9 cellular contexts compared by ENCODE assay signal in the genomic region with DNA sequence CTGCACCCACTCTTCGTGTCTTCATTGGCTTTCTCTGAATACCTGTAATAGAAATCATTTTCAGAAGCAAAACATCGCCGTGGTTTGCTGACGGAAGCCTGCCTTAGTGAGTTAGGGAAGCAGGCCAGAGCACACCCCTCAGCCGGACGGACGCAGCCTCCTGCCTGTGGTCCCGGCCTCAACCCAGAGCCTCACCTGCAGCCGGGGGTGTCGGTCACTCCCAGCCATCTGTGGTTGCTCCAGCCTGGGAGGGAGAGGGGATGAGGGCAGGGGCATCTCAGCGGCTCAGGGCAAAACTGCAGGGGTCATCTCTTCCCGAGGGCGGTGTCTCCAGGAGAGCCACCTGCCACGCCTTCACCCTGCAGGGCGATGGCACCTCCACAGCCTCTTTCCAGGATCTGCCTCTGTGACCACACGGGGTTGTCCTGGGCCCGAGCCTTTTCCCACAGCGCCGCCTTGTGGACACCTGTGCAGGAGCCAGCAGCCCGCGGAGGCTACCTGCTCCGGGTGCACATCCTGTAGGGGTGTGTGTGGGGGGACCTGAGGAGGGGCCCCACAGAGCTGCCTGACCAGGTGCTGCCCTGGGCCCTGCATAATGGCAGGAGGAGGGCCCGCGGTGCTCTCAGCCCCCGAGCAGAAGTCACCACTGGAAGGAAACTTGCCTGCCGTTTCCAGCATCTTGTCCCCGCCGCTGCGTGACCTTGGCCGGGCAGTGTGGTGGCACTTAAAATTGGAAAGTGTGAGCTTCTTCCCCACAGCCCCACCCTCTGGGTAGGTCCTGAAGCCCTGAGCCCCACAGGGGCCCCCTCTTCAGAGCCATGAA. TPM values are rescaled to one million over a fixed set of nuclear protein-coding genes. Genes with fewer than 3 reads are reported as not detected.
DNase-seq lines count a peak whose midpoint lies in the region; ATAC-seq, FAIRE-seq and TF ChIP-seq lines count a peak whose summit lies in the region.
"Had no signal": no experiment of that assay in that cellular context is flagged by ENCODE, and none has a peak within 500 bp of the region (broad histone marks: within the 10 kb centered on the region; RNA-seq: fewer than 3 reads in every experiment).

No MANE protein-coding gene starts in this region.

- peak; percentile 96 for TF ChIP-seq CTCF in HepG2 (CRISPR knock-in tag; IDR thresholded peaks at IDR 0.05)

- H2AFZ ChIP-seq in HepG2 (ENCODE audit: low read length), result no peak overlapping the region

- intact Hi-C loops in HepG2 (cut with micrococcal nuclease; ENCODE audit: unreplicated experiment), result loop anchor here (1.0 to 2.0 kb wide), 2 partner anchors 69 to 143 kb away; no protein-coding TSS in a partner anchor

- no peaks in the 10 kb centered on the region for H3K9me3 ChIP-seq in HepG2 (ENCODE audit: low read length)
- H3K9me3 ChIP-seq: BLaER1 treated with 17β-estradiol and CSF1 and Interleukin-3, amounts not matched to agents 10 nM and 100 nM had no signal

- WGBS in HepG2 (ENCODE audit: low lambda C conversion rate), result 96% methylated on average over 7 of the region's 30 CpGs

- H3K27me3 ChIP-seq in HepG2 (ENCODE audit: control insufficient read depth in 1 of 2, insufficient read depth in 2 of 2, low read length in 2 of 2), result no peaks in the 10 kb centered on the region
- H3K27me3 ChIP-seq: BLaER1 treated with 17β-estradiol and CSF1 and Interleukin-3, amounts not matched to agents 10 nM and 100 nM had no signal

- H3K4me1 ChIP-seq in HepG2 (ENCODE audit: insufficient read depth, low read length), result peaks cover 9% of the 10 kb centered on the region; the same call in 1 of the 2 replicates

- no peak overlapping the region for H3K9ac ChIP-seq in HepG2 (ENCODE audit: insufficient read depth, low read depth, low read length)

- TF ChIP-seq RAD21 in HepG2 (CRISPR knock-in tag; IDR thresholded peaks at IDR 0.05), result peak; percentile 91

- H4K20me1 ChIP-seq in HepG2 (ENCODE audit: insufficient read depth, low read length), result peaks cover 16% of the 10 kb centered on the region; the same call in 1 of the 2 replicates

- BruUV-seq in HepG2 (replicated peaks; lab: Mats Ljungman, UMichigan), result no TSS peak

- no peak overlapping the region for H3K4me3 ChIP-seq in HepG2 (replicated peaks in 1 of 3; ENCODE audit: insufficient read depth in 1 of 3, low read depth in 2 of 3, low read length in 3 of 3)
- H3K4me3 ChIP-seq: BLaER1 treated with 17β-estradiol and CSF1 and Interleukin-3, amounts not matched to agents 10 nM and 100 nM had no signal

- ATAC-seq in HG02678 (IDR thresholded peaks at IDR 0.05; ENCODE audit: unreplicated experiment) (peak; percentile 88), HepG2 (peak; percentile 96)

- H3K4me2 ChIP-seq in HepG2 (ENCODE audit: low read depth, low read length), result no peak overlapping the region
- H3K4me2 ChIP-seq: BLaER1 treated with 17β-estradiol and CSF1 and Interleukin-3, amounts not matched to agents 10 nM and 100 nM had no signal

- TF ChIP-seq EP300 in HepG2 (IDR thresholded peaks at IDR 0.05; ENCODE audit: low read depth in 2 of 2, low read length in 2 of 2), result no peak
- TF ChIP-seq EP300 in HepG2 (CRISPR knock-in tag; IDR thresholded peaks at IDR 0.05; ENCODE audit: borderline replicate concordance), result no peak

- POLR2A ChIA-PET in HepG2 (lab: Yijun Ruan, JAX), result no interaction called here

- no peak for TF ChIP-seq POLR2A in HepG2 (IDR thresholded peaks at IDR 0.05; ENCODE audit: insufficient read depth in 1 of 2, low read depth in 2 of 2, low read length in 2 of 2)

- peaks cover 19 to 70% of the 10 kb centered on the region in 2 experiments; a peak in 4 of 5 replicates for H3K36me3 ChIP-seq in HepG2 (replicated peaks in 1 of 2; ENCODE audit: control insufficient read depth in 1 of 2, insufficient read depth in 2 of 2, low read length in 2 of 2)

- no peak for FAIRE-seq in HepG2 (lab: Jason Lieb, UNC)

- peaks cover 11% of the 10 kb centered on the region for H3K79me2 ChIP-seq in HepG2 (ENCODE audit: insufficient read depth, low read length)

- CTCF ChIA-PET in HepG2 (lab: Yijun Ruan, JAX; ENCODE audit: low intra/inter-chr PET ratio, low total read pairs), result interaction anchor here (3.5 kb wide), 1 partner anchor 143 kb away, joined by 25 read pairs; no protein-coding TSS in a partner anchor

- DNase-seq in NCI-H1436 (lab: John Stamatoyannopoulos, UW) (peak; percentile 53), NCI-H1436 treated with DMSO at 0.1 percent for 48 hours (lab: John Stamatoyannopoulos, UW) (no peak), NCI-H2029 (lab: John Stamatoyannopoulos, UW) (peak; percentile 60), caudate nucleus (lab: John Stamatoyannopoulos, UW) (peak in 53 of 61 donors; percentile 16 to 80 (median 56)), HepG2 (ENCODE audit: low spot score) (peak; percentile 58)
- peak; percentile 76 for DNase-seq in activated CD4-positive, alpha-beta T cell treated with anti-CD3 and anti-CD28 coated beads for 1 hour
- DNase-seq in stimulated activated CD4-positive, alpha-beta T cell treated with anti-CD3 and anti-CD28 coated beads, Interleukin-4, amount 100 ng/mL, for 48 hours (ENCODE audit: low read depth in 2 of 2), result peak; percentile 82 to 88

- H3K27ac ChIP-seq in caudate nucleus (ENCODE audit: low read depth, low read length), result no peak overlapping the region
- no peak overlapping the region for H3K27ac ChIP-seq in HepG2 (ENCODE audit: extremely low read length, insufficient read depth, low read length)
- H3K27ac ChIP-seq: BLaER1 treated with 17β-estradiol and CSF1 and Interleukin-3, amounts not matched to agents 10 nM and 100 nM had no signal

- in situ Hi-C loops in HepG2 (cut with HindIII; ENCODE audit: extremely low pct_ligation_motif_present, low pct_unique_long_range_greater_than_20kb), result loop anchor here (5.0 to 25.0 kb wide), 2 partner anchors 72 to 142 kb away; partner anchors contain the start of gene FOXK1

TF ChIP-seq in HepG2, 621 proteins besides CTCF, POLR2A, EP300 and RAD21 (continues in another document):
- TF ChIP-seq, protein P1, sequence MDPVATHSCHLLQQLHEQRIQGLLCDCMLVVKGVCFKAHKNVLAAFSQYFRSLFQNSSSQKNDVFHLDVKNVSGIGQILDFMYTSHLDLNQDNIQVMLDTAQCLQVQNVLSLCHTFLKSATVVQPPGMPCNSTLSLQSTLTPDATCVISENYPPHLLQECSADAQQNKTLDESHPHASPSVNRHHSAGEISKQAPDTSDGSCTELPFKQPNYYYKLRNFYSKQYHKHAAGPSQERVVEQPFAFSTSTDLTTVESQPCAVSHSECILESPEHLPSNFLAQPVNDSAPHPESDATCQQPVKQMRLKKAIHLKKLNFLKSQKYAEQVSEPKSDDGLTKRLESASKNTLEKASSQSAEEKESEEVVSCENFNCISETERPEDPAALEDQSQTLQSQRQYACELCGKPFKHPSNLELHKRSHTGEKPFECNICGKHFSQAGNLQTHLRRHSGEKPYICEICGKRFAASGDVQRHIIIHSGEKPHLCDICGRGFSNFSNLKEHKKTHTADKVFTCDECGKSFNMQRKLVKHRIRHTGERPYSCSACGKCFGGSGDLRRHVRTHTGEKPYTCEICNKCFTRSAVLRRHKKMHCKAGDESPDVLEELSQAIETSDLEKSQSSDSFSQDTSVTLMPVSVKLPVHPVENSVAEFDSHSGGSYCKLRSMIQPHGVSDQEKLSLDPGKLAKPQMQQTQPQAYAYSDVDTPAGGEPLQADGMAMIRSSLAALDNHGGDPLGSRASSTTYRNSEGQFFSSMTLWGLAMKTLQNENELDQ (CRISPR knock-in tag; IDR thresholded peaks at IDR 0.05; ENCODE audit: borderline replicate concordance), result no peak
- TF ChIP-seq JDP2 (CRISPR knock-in tag; IDR thresholded peaks at IDR 0.05; ENCODE audit: borderline replicate concordance), result no peak
- TF ChIP-seq ZNF747 (CRISPR knock-in tag; IDR thresholded peaks at IDR 0.05; ENCODE audit: borderline replicate concordance), result no peak
- no peak for TF ChIP-seq ZNF792 (CRISPR knock-in tag; IDR thresholded peaks at IDR 0.05)
- peak; percentile 73 for TF ChIP-seq XRCC5 (optimal IDR thresholded peaks at IDR 0.05; ENCODE audit: low read length)
- no peak for TF ChIP-seq ZBTB26 (CRISPR knock-in tag; IDR thresholded peaks at IDR 0.05; ENCODE audit: borderline replicate concordance)
- TF ChIP-seq ZNF564 (CRISPR knock-in tag; IDR thresholded peaks at IDR 0.05), result no peak
- TF ChIP-seq SATB2 (CRISPR knock-in tag; IDR thresholded peaks at IDR 0.05), result no peak

RNA-seq across cellular contexts. Expression of gene AP5Z1, which starts 21.6 kb away (rescaled TPM):
- total RNA-seq in HepG2 (2016; rRNA removed; fragmentation: Illumina TruSeq; extraction: Trizol), result 7.4 and 15.1 TPM in 2 replicates
- total RNA-seq in HepG2 (2016; cell fraction: cytosol; rRNA removed; fragmentation: Illumina TruSeq; extraction: Trizol; ENCODE audit: low read depth), result 3.5 and 6.4 TPM in 2 replicates
- total RNA-seq in HepG2 (2016; cell fraction: insoluble cytoplasmic fraction; rRNA removed; fragmentation: Illumina TruSeq; extraction: Trizol), result 7.5 and 15.3 TPM in 2 replicates
- 4.1 and 5.0 TPM in 2 replicates for total RNA-seq in HepG2 (2016; cell fraction: membrane; rRNA removed; fragmentation: Illumina TruSeq; extraction: Trizol)
- total RNA-seq in HepG2 (2016; cell fraction: nucleus; rRNA removed; fragmentation: Illumina TruSeq; extraction: Trizol), result 18.0 and 18.9 TPM in 2 replicates
- 9.3 and 16.0 TPM in 2 replicates for polyA plus RNA-seq in HepG2 (2011; rRNA removed)
- polyA plus RNA-seq in HepG2 (2011; cell fraction: cytosol; rRNA removed), result 3.8 and 7.7 TPM in 2 replicates
- polyA plus RNA-seq in HepG2 (2011; cell fraction: nucleus; rRNA removed), result 83.4 and 101 TPM in 2 replicates
- 5.9 and 7.4 TPM in 2 replicates for polyA plus RNA-seq in HepG2 (2012)
- 1.8 and 2.1 TPM in 2 replicates for polyA plus RNA-seq in HepG2 (2016; cell fraction: cytosol; fragmentation: Illumina TruSeq; extraction: Trizol; ENCODE audit: low read depth)
- polyA plus RNA-seq in HepG2 (2016; cell fraction: insoluble cytoplasmic fraction; fragmentation: Illumina TruSeq; extraction: Trizol; ENCODE audit: low read depth), result 7.7 and 9.3 TPM in 2 replicates
- polyA plus RNA-seq in HepG2 (2016; cell fraction: membrane; fragmentation: Illumina TruSeq; extraction: Trizol; ENCODE audit: low read depth), result 3.1 and 4.0 TPM in 2 replicates
- 42.6 and 43.4 TPM in 2 replicates for polyA plus RNA-seq in HepG2 (2016; cell fraction: nucleus; fragmentation: Illumina TruSeq; extraction: Trizol; ENCODE audit: insufficient read depth, low read depth)
- polyA minus RNA-seq in HepG2 (2011; rRNA and poly(A)+ RNA removed; ENCODE audit: low replicate concordance), result 14.8 and 17.9 TPM in 2 replicates
- polyA minus RNA-seq in HepG2 (2011; cell fraction: cytosol; rRNA and poly(A)+ RNA removed), result 6.2 and 7.0 TPM in 2 replicates
- polyA minus RNA-seq in HepG2 (2011; cell fraction: nucleus; rRNA and poly(A)+ RNA removed), result 28.0 and 28.3 TPM in 2 replicates
